8 cellular contexts compared by ENCODE assay signal in genomic region chr3:9826815-9827574, GRCh38. TPM values are rescaled to one million over a fixed set of nuclear protein-coding genes. Genes with fewer than 3 reads are reported as not detected.
A peak's percentile ranks its signal among the peaks of the same experiment; 100 is the strongest.
DNase-seq lines count a peak whose midpoint lies in the region; ATAC-seq and TF ChIP-seq lines count a peak whose summit lies in the region.

No MANE protein-coding gene starts in this region.

- H3K27ac Mint-ChIP-seq in type B pancreatic cell = no peak overlapping the region

- no peaks in the 10 kb centered on the region for H3K9me3 ChIP-seq in RWPE2 (ENCODE audit: severe bottlenecking)

- no peaks in the 10 kb centered on the region for H3K9me3 Mint-ChIP-seq in type B pancreatic cell

- H3K36me3 Mint-ChIP-seq in type B pancreatic cell = no peaks in the 10 kb centered on the region

- H3K4me1 Mint-ChIP-seq in type B pancreatic cell (ENCODE audit: unreplicated experiment) = peaks cover 6% of the 10 kb centered on the region

- TF ChIP-seq CTCF in RWPE2 (IDR thresholded peaks at IDR 0.05; ENCODE audit: poor library complexity, severe bottlenecking) = peak; percentile 34
- TF ChIP-seq CTCF in type B pancreatic cell (conservative IDR thresholded peaks at IDR 0.05) = peak; percentile 64

- no peaks in the 10 kb centered on the region for H3K4me1 ChIP-seq in RWPE2 (ENCODE audit: insufficient read depth, poor library complexity, severe bottlenecking)

- no peaks in the 10 kb centered on the region for H3K27me3 ChIP-seq in RWPE2 (ENCODE audit: insufficient read depth, poor library complexity, severe bottlenecking)

- peak; percentile 18 for DNase-seq in activated naive CD4-positive, alpha-beta T cell treated with Interleukin-2 at 50 U/mL for 16 hours
- DNase-seq in activated naive CD4-positive, alpha-beta T cell treated with anti-CD3 and anti-CD28 coated beads, Interleukin-2, amount 50 U/mL, for 16 hours = no peak
- DNase-seq in RWPE2 (ENCODE audit: low spot score) (no peak), erythroblast (lab: John Stamatoyannopoulos, UW) (peak; percentile 62 to 67), type B pancreatic cell (ENCODE audit: extremely low spot score, unreplicated experiment) (no peak), NCI-H446 treated with DMSO at 0.1 percent for 48 hours (lab: John Stamatoyannopoulos, UW) (no peak)

- no peak for ATAC-seq in RWPE2 (ENCODE audit: low read depth)
- ATAC-seq in HG03378 (IDR thresholded peaks at IDR 0.05; ENCODE audit: unreplicated experiment) = no peak
- ATAC-seq in GM19397 (IDR thresholded peaks at IDR 0.05; ENCODE audit: unreplicated experiment) = no peak

- no peak for TF ChIP-seq POLR2A in erythroblast (IDR thresholded peaks at IDR 0.05; ENCODE audit: low read length)

- no peak overlapping the region for H3K4me3 ChIP-seq in RWPE2 (ENCODE audit: severe bottlenecking)

- H3K4me3 Mint-ChIP-seq in type B pancreatic cell = no peak overlapping the region

- no peaks in the 10 kb centered on the region for H3K27me3 Mint-ChIP-seq in type B pancreatic cell

- H3K27ac ChIP-seq in RWPE2 (ENCODE audit: poor library complexity, severe bottlenecking) = no peak overlapping the region

- H3K36me3 ChIP-seq in RWPE2 (ENCODE audit: low read depth) = peaks cover 5% of the 10 kb centered on the region

RNA-seq across cellular contexts. Expression of gene RPUSD3, which starts 16.8 kb away (rescaled TPM):
- 50.9 and 55.0 TPM in 2 replicates for total RNA-seq in type B pancreatic cell (ENCODE audit: low replicate concordance)

RNA-seq across cellular contexts. Expression of gene TTLL3, which starts 16.9 kb away (rescaled TPM):
- total RNA-seq in type B pancreatic cell (ENCODE audit: low replicate concordance) = 25.8 and 42.2 TPM in 2 replicates

RNA-seq across cellular contexts. Expression of gene ARPC4, which starts 34.1 kb away (rescaled TPM):
- 131 and 151 TPM in 2 replicates for total RNA-seq in type B pancreatic cell (ENCODE audit: low replicate concordance)

RNA-seq across cellular contexts. Expression of gene TADA3, which starts 34.7 kb away (rescaled TPM):
- 48.4 and 54.3 TPM in 2 replicates for total RNA-seq in type B pancreatic cell (ENCODE audit: low replicate concordance)

RNA-seq across cellular contexts. Expression of gene CIDEC, which starts 53.1 kb away (rescaled TPM):
- total RNA-seq in type B pancreatic cell (ENCODE audit: low replicate concordance) = 0.60 and 1.6 TPM in 2 replicates

Comparison
In these comparisons a context has a peak if more than half of its experiments do, and no peak if none do; other contexts are left out.
1. DNase-seq: peak in activated naive CD4-positive, alpha-beta T cell treated with Interleukin-2 at 50 U/mL for 16 hours (single experiment) and erythroblast (2 of 2); none in activated naive CD4-positive, alpha-beta T cell treated with anti-CD3 and anti-CD28 coated beads, Interleukin-2, amount 50 U/mL, for 16 hours (single experiment), RWPE2 (single experiment), type B pancreatic cell (single experiment) and NCI-H446 treated with DMSO at 0.1 percent for 48 hours (single experiment).